Comparison of ENCODE assay signal across 16 cellular contexts in the genomic region with DNA sequence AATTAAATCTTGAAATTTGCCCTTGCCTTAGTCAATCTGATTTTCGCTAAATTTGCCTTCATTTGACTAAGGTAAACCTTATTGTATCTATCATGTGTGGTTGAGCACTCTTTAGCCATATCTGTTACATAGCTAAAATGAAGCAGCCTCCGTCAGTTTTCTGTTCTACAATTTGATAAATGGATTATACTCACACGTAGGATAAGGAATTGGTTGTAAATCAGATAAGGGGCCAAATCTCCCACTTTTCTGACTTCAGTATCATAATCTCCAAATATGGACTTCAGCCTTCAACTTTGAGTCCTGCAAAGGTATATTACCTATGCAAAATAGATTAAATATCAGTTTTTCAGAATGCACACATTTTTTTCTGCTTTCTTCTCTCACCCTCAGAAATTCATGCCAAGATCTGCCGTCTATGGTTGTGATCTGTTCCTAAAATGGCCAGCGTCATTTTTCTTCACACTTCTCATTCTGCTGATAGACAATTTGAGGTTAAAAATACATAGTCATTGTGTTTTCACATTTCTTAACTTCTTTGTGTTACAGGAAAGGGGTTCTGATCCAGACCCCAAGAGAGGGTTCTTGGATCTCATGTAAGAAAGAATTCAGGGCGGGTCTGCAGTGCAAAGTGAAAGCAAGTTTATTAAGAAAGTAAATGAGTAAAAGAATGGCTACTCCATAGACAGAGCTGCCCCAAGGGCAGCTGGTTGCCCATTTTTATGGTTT. TPM values are rescaled to one million over a fixed set of nuclear protein-coding genes. Genes with fewer than 3 reads are reported as not detected.
DNase-seq lines count a peak whose midpoint lies in the region; ATAC-seq and TF ChIP-seq lines count a peak whose summit lies in the region.
"Had no signal": no experiment of that assay in that cellular context is flagged by ENCODE, and none has a peak within 500 bp of the region (broad histone marks: within the 10 kb centered on the region; RNA-seq: fewer than 3 reads in every experiment).

No MANE protein-coding gene starts in this region.

- H3K4me1 Mint-ChIP-seq in activated naive CD4-positive, alpha-beta T cell treated with anti-CD3 and anti-CD28 coated beads, Interleukin-2, amount 10 ng/mL, durations not matched to agents 7 days and 5 days = peaks cover 40% of the 10 kb centered on the region
- peaks cover 60% of the 10 kb centered on the region for H3K4me1 Mint-ChIP-seq in activated CD8-positive, alpha-beta T cell treated with anti-CD3 and anti-CD28 coated beads for 36 hours (ENCODE audit: low read depth)
- peaks cover 16% of the 10 kb centered on the region for H3K4me1 Mint-ChIP-seq in memory B cell

- H3K27me3 Mint-ChIP-seq in activated naive CD4-positive, alpha-beta T cell treated with anti-CD3 and anti-CD28 coated beads, Interleukin-2, amount 10 ng/mL, durations not matched to agents 7 days and 5 days = no peaks in the 10 kb centered on the region
- H3K27me3 Mint-ChIP-seq in activated CD8-positive, alpha-beta T cell treated with anti-CD3 and anti-CD28 coated beads for 36 hours = no peaks in the 10 kb centered on the region
- H3K27me3 Mint-ChIP-seq in memory B cell = no peaks in the 10 kb centered on the region

- intact Hi-C loops in activated CD8-positive, alpha-beta T cell treated with anti-CD3 and anti-CD28 coated beads for 36 hours (cut with micrococcal nuclease) = no loop called here

- DNase-seq in activated naive CD4-positive, alpha-beta T cell treated with anti-CD3 and anti-CD28 coated beads, Interleukin-2, amount 10 ng/mL, durations not matched to agents 7 days and 5 days = no peak
- no peak for DNase-seq in activated naive CD4-positive, alpha-beta T cell treated with Interleukin-2 at 50 U/mL for 16 hours
- no peak for DNase-seq in activated CD8-positive, alpha-beta T cell treated with anti-CD3 and anti-CD28 coated beads for 36 hours
- DNase-seq in memory B cell (ENCODE audit: low spot score in 2 of 2) (no peak), A172 (ENCODE audit: low spot score) (no peak), NCI-H187 treated with DMSO at 0.1 percent for 48 hours (lab: John Stamatoyannopoulos, UW) (no peak)
- DNase-seq: activated CD4-positive, alpha-beta T cell treated with anti-CD3 and anti-CD28 coated beads for 4 hours; activated T-cell treated with anti-CD3 and anti-CD28 coated beads, Interleukin-2, amount 50 U/mL, for 48 hours; H9; left ventricle myocardium superior; NCI-H1417; psoas muscle; stimulated activated CD4-positive, alpha-beta T cell treated with anti-CD3 and anti-CD28 coated beads, Interleukin-12 subunit alpha, Interleukin-12 subunit beta, amount 100 ng/mL, for 4 hours had no signal

- H3K36me3 Mint-ChIP-seq in activated naive CD4-positive, alpha-beta T cell treated with anti-CD3 and anti-CD28 coated beads, Interleukin-2, amount 10 ng/mL, durations not matched to agents 7 days and 5 days = peaks cover 36% of the 10 kb centered on the region
- H3K36me3 Mint-ChIP-seq in activated CD8-positive, alpha-beta T cell treated with anti-CD3 and anti-CD28 coated beads for 36 hours (ENCODE audit: low read depth) = peaks cover 63% of the 10 kb centered on the region
- peaks cover 15% of the 10 kb centered on the region for H3K36me3 Mint-ChIP-seq in memory B cell

- no peak for TF ChIP-seq CTCF in activated CD8-positive, alpha-beta T cell treated with anti-CD3 and anti-CD28 coated beads for 36 hours (IDR thresholded peaks at IDR 0.05)

- peak overlapping the region; percentile 8 for H3K27ac Mint-ChIP-seq in activated naive CD4-positive, alpha-beta T cell treated with anti-CD3 and anti-CD28 coated beads, Interleukin-2, amount 10 ng/mL, durations not matched to agents 7 days and 5 days
- peak overlapping the region; percentile 64 for H3K27ac Mint-ChIP-seq in activated CD8-positive, alpha-beta T cell treated with anti-CD3 and anti-CD28 coated beads for 36 hours
- peak overlapping the region; percentile 25 for H3K27ac Mint-ChIP-seq in memory B cell

- CTCF ChIA-PET in activated naive CD4-positive, alpha-beta T cell treated with anti-CD3 and anti-CD28 coated beads, Interleukin-2, amount 10 ng/mL, durations not matched to agents 7 days and 5 days (lab: Charles Lee) = interaction anchor here (0.9 to 1.1 kb wide), 2 partner anchors 24 to 32 kb away, joined by 3 to 4 read pairs; no protein-coding TSS in a partner anchor
- CTCF ChIA-PET in activated CD8-positive, alpha-beta T cell treated with anti-CD3 and anti-CD28 coated beads for 36 hours (lab: Charles Lee) = no interaction called here

- no peaks in the 10 kb centered on the region for H3K9me3 Mint-ChIP-seq in activated naive CD4-positive, alpha-beta T cell treated with anti-CD3 and anti-CD28 coated beads, Interleukin-2, amount 10 ng/mL, durations not matched to agents 7 days and 5 days
- H3K9me3 Mint-ChIP-seq in activated CD8-positive, alpha-beta T cell treated with anti-CD3 and anti-CD28 coated beads for 36 hours = no peaks in the 10 kb centered on the region
- H3K9me3 Mint-ChIP-seq in memory B cell = no peaks in the 10 kb centered on the region
- H3K9me3 Mint-ChIP-seq: H9 had no signal

- POLR2A ChIA-PET in activated CD8-positive, alpha-beta T cell treated with anti-CD3 and anti-CD28 coated beads for 36 hours (lab: Charles Lee) = interaction anchor here (0.8 kb wide), 1 partner anchor 15 kb away, joined by 3 read pairs; no protein-coding TSS in a partner anchor

- ATAC-seq in activated CD8-positive, alpha-beta T cell treated with anti-CD3 and anti-CD28 coated beads for 36 hours = no peak
- ATAC-seq in memory B cell (ENCODE audit: low read depth) (no peak), GM18907 (IDR thresholded peaks at IDR 0.05; ENCODE audit: unreplicated experiment) (no peak), GM21723 (IDR thresholded peaks at IDR 0.05; ENCODE audit: unreplicated experiment) (no peak)
- ATAC-seq: esophagus mucosa, left ventricle myocardium superior, psoas muscle had no signal

- no peak overlapping the region for H3K4me3 Mint-ChIP-seq in activated naive CD4-positive, alpha-beta T cell treated with anti-CD3 and anti-CD28 coated beads, Interleukin-2, amount 10 ng/mL, durations not matched to agents 7 days and 5 days
- no peak overlapping the region for H3K4me3 Mint-ChIP-seq in activated CD8-positive, alpha-beta T cell treated with anti-CD3 and anti-CD28 coated beads for 36 hours
- H3K4me3 Mint-ChIP-seq in memory B cell = no peak overlapping the region
- H3K4me3 Mint-ChIP-seq: H9 had no signal

RNA-seq across cellular contexts. Expression of a gene that starts 36.9 kb away (rescaled TPM):
- total RNA-seq in activated CD8-positive, alpha-beta T cell treated with anti-CD3 and anti-CD28 coated beads for 36 hours = 100 to 1,000 TPM; 252 to 261 TPM
- total RNA-seq in A172 (2014; rRNA removed; shearing (Covaris generic)) = 18.2 and 20.5 TPM in 2 replicates

RNA-seq across cellular contexts. Expression of a gene that starts 51.1 kb away (rescaled TPM):
- 1 to 10 TPM; 7.0 to 9.7 TPM for total RNA-seq in activated CD8-positive, alpha-beta T cell treated with anti-CD3 and anti-CD28 coated beads for 36 hours
- total RNA-seq in A172 (2014; rRNA removed; shearing (Covaris generic)) = 12.8 and 15.0 TPM in 2 replicates

Comparison
In these comparisons a context has a peak if more than half of its experiments do, and no peak if none do; other contexts are left out.
1. H3K27ac Mint-ChIP-seq: peak in every context shown above with its lines; median percentile 64 in activated CD8-positive, alpha-beta T cell treated with anti-CD3 and anti-CD28 coated beads for 36 hours; 25 in memory B cell; 8 in activated naive CD4-positive, alpha-beta T cell treated with anti-CD3 and anti-CD28 coated beads, Interleukin-2, amount 10 ng/mL, durations not matched to agents 7 days and 5 days.
2. RNA of a gene that starts 36.9 kb away (total RNA-seq): 252 to 261 TPM in activated CD8-positive, alpha-beta T cell treated with anti-CD3 and anti-CD28 coated beads for 36 hours; 18.2 to 20.5 TPM in A172; every median in the first group is over 10 times any median in the second.